In genomic region chr6:19851273-19852089, GRCh38 we compare ENCODE assay signal across 1 cellular context.
A peak's percentile ranks its signal among the peaks of the same experiment; 100 is the strongest.
TF ChIP-seq lines count a peak whose summit lies in the region.

No MANE protein-coding gene starts in this region.

TF ChIP-seq in HEK293, 187 proteins besides CTCF, POLR2A, EP300 and RAD21 (continued from another document):
- TF ChIP-seq SETDB1 (IDR thresholded peaks at IDR 0.05; ENCODE audit: insufficient read length, low read length) (no peak), ZBTB17 (tag by site-specific recombination; IDR thresholded peaks at IDR 0.05) (peak; percentile 58), TRIM28 (IDR thresholded peaks at IDR 0.05; ENCODE audit: borderline replicate concordance, low read length) (peak; percentile 94), ZNF843 (tag by site-specific recombination; IDR thresholded peaks at IDR 0.05) (no peak), ZNF629 (tag by site-specific recombination; IDR thresholded peaks at IDR 0.05) (peak; percentile 58; the same call in 1 of the 2 replicates), ZNF335 (tag by site-specific recombination; conservative IDR thresholded peaks at IDR 0.05) (peak; percentile 78), ZNF660 (tag by site-specific recombination; IDR thresholded peaks at IDR 0.05) (peak; percentile 74), INSM2 (tag by site-specific recombination; IDR thresholded peaks at IDR 0.05) (peak; percentile 85), KLF10 (tag by site-specific recombination; IDR thresholded peaks at IDR 0.05) (no peak), ZNF830 (tag by site-specific recombination; IDR thresholded peaks at IDR 0.05; ENCODE audit: low read depth) (no peak), SCRT2 (tag by site-specific recombination; IDR thresholded peaks at IDR 0.05) (peak; percentile 96), ZNF585B (tag by site-specific recombination; IDR thresholded peaks at IDR 0.05) (no peak)
